ENCODE assay signal across 15 cellular contexts in genomic region chr9:136385015-136385414, GRCh38. TPM values are rescaled to one million over a fixed set of nuclear protein-coding genes. Genes with fewer than 3 reads are reported as not detected.
DNase-seq lines count a peak whose midpoint lies in the region; ATAC-seq and TF ChIP-seq lines count a peak whose summit lies in the region.
"Had no signal": no experiment of that assay in that cellular context is flagged by ENCODE, and none has a peak within 500 bp of the region (broad histone marks: within the 10 kb centered on the region; RNA-seq: fewer than 3 reads in every experiment).

No MANE protein-coding gene starts in this region.

- no peaks in the 10 kb centered on the region for H3K27me3 Mint-ChIP-seq in activated naive CD4-positive, alpha-beta T cell treated with anti-CD3 and anti-CD28 coated beads, Interleukin-2, amount 50 U/mL, for 24 hours
- H3K27me3 Mint-ChIP-seq in activated naive CD4-positive, alpha-beta T cell treated with anti-CD3 and anti-CD28 coated beads, Interleukin-2, amount 10 ng/mL, durations not matched to agents 7 days and 5 days = no peaks in the 10 kb centered on the region
- H3K27me3 Mint-ChIP-seq in T-helper 17 cell = no peaks in the 10 kb centered on the region

- peak overlapping the region; percentile 27 for H3K27ac Mint-ChIP-seq in activated naive CD4-positive, alpha-beta T cell treated with anti-CD3 and anti-CD28 coated beads, Interleukin-2, amount 50 U/mL, for 24 hours
- no peak overlapping the region for H3K27ac Mint-ChIP-seq in activated naive CD4-positive, alpha-beta T cell treated with anti-CD3 and anti-CD28 coated beads, Interleukin-2, amount 10 ng/mL, durations not matched to agents 7 days and 5 days
- H3K27ac Mint-ChIP-seq in T-helper 17 cell = peak overlapping the region; percentile 69

- no peak for TF ChIP-seq CTCF in Peyer's patch (IDR thresholded peaks at IDR 0.05)

- H3K4me1 Mint-ChIP-seq in activated naive CD4-positive, alpha-beta T cell treated with anti-CD3 and anti-CD28 coated beads, Interleukin-2, amount 50 U/mL, for 24 hours = peaks cover 18% of the 10 kb centered on the region
- H3K4me1 Mint-ChIP-seq in activated naive CD4-positive, alpha-beta T cell treated with anti-CD3 and anti-CD28 coated beads, Interleukin-2, amount 10 ng/mL, durations not matched to agents 7 days and 5 days = no peaks in the 10 kb centered on the region
- H3K4me1 Mint-ChIP-seq in T-helper 17 cell = peaks cover 10% of the 10 kb centered on the region

- H3K36me3 Mint-ChIP-seq in activated naive CD4-positive, alpha-beta T cell treated with anti-CD3 and anti-CD28 coated beads, Interleukin-2, amount 50 U/mL, for 24 hours = peaks cover 19% of the 10 kb centered on the region
- peaks cover 27% of the 10 kb centered on the region for H3K36me3 Mint-ChIP-seq in activated naive CD4-positive, alpha-beta T cell treated with anti-CD3 and anti-CD28 coated beads, Interleukin-2, amount 10 ng/mL, durations not matched to agents 7 days and 5 days
- H3K36me3 Mint-ChIP-seq in T-helper 17 cell (ENCODE audit: low read depth) = peaks cover 2% of the 10 kb centered on the region

- no peaks in the 10 kb centered on the region for H3K9me3 Mint-ChIP-seq in activated naive CD4-positive, alpha-beta T cell treated with anti-CD3 and anti-CD28 coated beads, Interleukin-2, amount 50 U/mL, for 24 hours
- H3K9me3 Mint-ChIP-seq in activated naive CD4-positive, alpha-beta T cell treated with anti-CD3 and anti-CD28 coated beads, Interleukin-2, amount 10 ng/mL, durations not matched to agents 7 days and 5 days = no peaks in the 10 kb centered on the region

- H3K36me3 ChIP-seq in Peyer's patch = peaks cover 0 to 89% (median 0%) of the 10 kb centered on the region in 3 donors

- no peaks in the 10 kb centered on the region for H3K4me1 ChIP-seq in Peyer's patch
- H3K4me1 ChIP-seq: foreskin keratinocyte, psoas muscle had no signal

- no peaks in the 10 kb centered on the region for H3K9me3 ChIP-seq in T-helper 17 cell (ENCODE audit: control insufficient read depth, low read length, poor library complexity, severe bottlenecking)
- H3K9me3 ChIP-seq in Peyer's patch = no peaks in the 10 kb centered on the region
- H3K9me3 ChIP-seq: psoas muscle had no signal

- H3K27me3 ChIP-seq in Peyer's patch = no peaks in the 10 kb centered on the region
- H3K27me3 ChIP-seq: foreskin keratinocyte had no signal

- peak; percentile 88 for ATAC-seq in T-helper 17 cell
- ATAC-seq: foreskin keratinocyte, Panc1, psoas muscle had no signal

- DNase-seq in activated naive CD4-positive, alpha-beta T cell treated with anti-CD3 and anti-CD28 coated beads, Interleukin-2, amount 10 ng/mL, durations not matched to agents 7 days and 5 days = no peak
- DNase-seq in T-helper 17 cell (peak in 1 of 3 donors; percentile 31), NCI-H146 treated with DMSO at 0.1 percent for 48 hours (lab: John Stamatoyannopoulos, UW; ENCODE audit: unreplicated experiment) (no peak), anterior cingulate cortex (lab: John Stamatoyannopoulos, UW) (no peak), Peyer's patch (no peak)
- peak; percentile 77 for DNase-seq in activated effector memory CD4-positive, alpha-beta T cell treated with anti-CD3 and anti-CD28 coated beads, Interleukin-2, amount 50 U/mL, for 16 hours
- peak; percentile 34 for DNase-seq in stimulated activated naive CD4-positive, alpha-beta T cell treated with Interleukin-2 at 50 U/mL for 16 hours (lab: John Stamatoyannopoulos, UW)
- DNase-seq: Calu3, foreskin keratinocyte, Karpas-422, NCI-H1694, NCI-H446, psoas muscle had no signal

- TF ChIP-seq POLR2A in Peyer's patch (IDR thresholded peaks at IDR 0.05) = no peak

- CTCF ChIA-PET in activated naive CD4-positive, alpha-beta T cell treated with anti-CD3 and anti-CD28 coated beads, Interleukin-2, amount 10 ng/mL, durations not matched to agents 7 days and 5 days (lab: Charles Lee) = no interaction called here

- no peak overlapping the region for H3K4me3 ChIP-seq in Peyer's patch
- H3K4me3 ChIP-seq: psoas muscle had no signal

- no peak overlapping the region for H3K27ac ChIP-seq in Peyer's patch
- H3K27ac ChIP-seq: foreskin keratinocyte, psoas muscle had no signal

- H3K4me3 Mint-ChIP-seq in activated naive CD4-positive, alpha-beta T cell treated with anti-CD3 and anti-CD28 coated beads, Interleukin-2, amount 50 U/mL, for 24 hours = no peak overlapping the region
- H3K4me3 Mint-ChIP-seq in activated naive CD4-positive, alpha-beta T cell treated with anti-CD3 and anti-CD28 coated beads, Interleukin-2, amount 10 ng/mL, durations not matched to agents 7 days and 5 days = no peak overlapping the region
- H3K4me3 Mint-ChIP-seq in T-helper 17 cell = peak overlapping the region; percentile 77

RNA-seq across cellular contexts. Expression of gene CARD9, which starts 11.5 kb away (rescaled TPM):
- total RNA-seq in T-helper 17 cell (1 to 10 TPM in 1 of 2 donors, under 1 TPM in 1; 0.86 to 1.9 TPM), Peyer's patch (10 to 100 TPM in 1 of 4 donors, under 1 TPM in 3; 0.28 to 14.9 (median 0.64) TPM)

RNA-seq across cellular contexts. Expression of gene SNAPC4, which starts 15.0 kb away (rescaled TPM):
- 10 to 100 TPM; 10.6 to 11.0 TPM for total RNA-seq in T-helper 17 cell
- total RNA-seq in Peyer's patch = 10 to 100 TPM in 3 of 4 donors, 1 to 10 TPM in 1; 6.3 to 58.6 (median 13.2) TPM

RNA-seq across cellular contexts. Expression of gene DNLZ, which starts 21.5 kb away (rescaled TPM):
- total RNA-seq in T-helper 17 cell = 10 to 100 TPM; 19.3 to 28.6 TPM
- 10 to 100 TPM in 3 of 4 donors, 1 to 10 TPM in 1; 5.6 to 19.8 (median 13.5) TPM for total RNA-seq in Peyer's patch

RNA-seq across cellular contexts. Expression of gene ENTR1, which starts 25.4 kb away (rescaled TPM):
- total RNA-seq in T-helper 17 cell = 10 to 100 TPM; 46.5 to 51.8 TPM
- 100 to 1,000 TPM in 1 of 4 donors, 10 to 100 TPM in 3; 29.9 to 193 (median 50.2) TPM for total RNA-seq in Peyer's patch

RNA-seq across cellular contexts. Expression of gene PMPCA, which starts 25.4 kb away (rescaled TPM):
- total RNA-seq in T-helper 17 cell (10 to 100 TPM; 62.2 to 80.3 TPM), Peyer's patch (10 to 100 TPM; 32.8 to 73.4 (median 47.3) TPM)

Comparison
In these comparisons a context has a peak if more than half of its experiments do, and no peak if none do; other contexts are left out.
1. DNase-seq: peak in activated effector memory CD4-positive, alpha-beta T cell treated with anti-CD3 and anti-CD28 coated beads, Interleukin-2, amount 50 U/mL, for 16 hours (single experiment) and stimulated activated naive CD4-positive, alpha-beta T cell treated with Interleukin-2 at 50 U/mL for 16 hours (single experiment); none in activated naive CD4-positive, alpha-beta T cell treated with anti-CD3 and anti-CD28 coated beads, Interleukin-2, amount 10 ng/mL, durations not matched to agents 7 days and 5 days (single experiment), NCI-H146 treated with DMSO at 0.1 percent for 48 hours (single experiment), anterior cingulate cortex (0 of 58) and Peyer's patch (0 of 3).